Comparison of ENCODE assay signal across 20 cellular contexts in genomic region chr5:80146036-80146435, GRCh38.
DNase-seq lines count a peak whose midpoint lies in the region; ATAC-seq lines count a peak whose summit lies in the region.
"Had no signal": no experiment of that assay in that cellular context is flagged by ENCODE, and none has a peak within 500 bp of the region (broad histone marks: within the 10 kb centered on the region; RNA-seq: fewer than 3 reads in every experiment).

No MANE protein-coding gene starts in this region.

- peak overlapping the region; percentile 49 for H3K27ac ChIP-seq in substantia nigra (ENCODE audit: low read depth, low read length, poor library complexity, severe bottlenecking)
- H3K27ac ChIP-seq: neural progenitor cell, transverse colon had no signal

- H3K4me1 Mint-ChIP-seq in activated naive CD4-positive, alpha-beta T cell treated with anti-CD3 and anti-CD28 coated beads, Interleukin-2, amount 10 ng/mL, durations not matched to agents 7 days and 5 days = peaks cover 71% of the 10 kb centered on the region
- H3K4me1 Mint-ChIP-seq in dendritic cell treated with granulocyte-macrophage colony-stimulating factor and Interleukin-4, amounts not matched to agents 40 ng/mL and 50 ng/mL, for 4 days (ENCODE audit: low read depth) = peaks cover 68% of the 10 kb centered on the region

- peak overlapping the region; percentile 15 for H3K27ac Mint-ChIP-seq in activated naive CD4-positive, alpha-beta T cell treated with anti-CD3 and anti-CD28 coated beads, Interleukin-2, amount 10 ng/mL, durations not matched to agents 7 days and 5 days
- H3K27ac Mint-ChIP-seq in activated naive CD4-positive, alpha-beta T cell treated with anti-CD3 and anti-CD28 coated beads, Interleukin-2, amount 50 U/mL, for 72 hours = peak overlapping the region in 1 of 2 donors; percentile 33
- peak overlapping the region; percentile 89 for H3K27ac Mint-ChIP-seq in dendritic cell treated with granulocyte-macrophage colony-stimulating factor and Interleukin-4, amounts not matched to agents 40 ng/mL and 50 ng/mL, for 4 days
- H3K27ac Mint-ChIP-seq: neural progenitor cell had no signal

- H3K9me3 Mint-ChIP-seq in activated naive CD4-positive, alpha-beta T cell treated with anti-CD3 and anti-CD28 coated beads, Interleukin-2, amount 10 ng/mL, durations not matched to agents 7 days and 5 days = no peaks in the 10 kb centered on the region
- no peaks in the 10 kb centered on the region for H3K9me3 Mint-ChIP-seq in activated naive CD4-positive, alpha-beta T cell treated with anti-CD3 and anti-CD28 coated beads, Interleukin-2, amount 50 U/mL, for 72 hours
- H3K9me3 Mint-ChIP-seq in dendritic cell treated with granulocyte-macrophage colony-stimulating factor and Interleukin-4, amounts not matched to agents 40 ng/mL and 50 ng/mL, for 4 days = no peaks in the 10 kb centered on the region
- H3K9me3 Mint-ChIP-seq: neural progenitor cell had no signal

- no peak for ATAC-seq in activated naive CD4-positive, alpha-beta T cell treated with anti-CD3 and anti-CD28 coated beads, Interleukin-2, amount 50 U/mL, for 72 hours
- ATAC-seq: body of pancreas had no signal

- intact Hi-C loops in dendritic cell treated with granulocyte-macrophage colony-stimulating factor and Interleukin-4, amounts not matched to agents 40 ng/mL and 50 ng/mL, for 4 days (cut with micrococcal nuclease) = loop anchor here (5.0 kb wide), 1 partner anchor 54 kb away; no protein-coding TSS in a partner anchor

- H3K36me3 Mint-ChIP-seq in activated naive CD4-positive, alpha-beta T cell treated with anti-CD3 and anti-CD28 coated beads, Interleukin-2, amount 10 ng/mL, durations not matched to agents 7 days and 5 days = peaks cover 87% of the 10 kb centered on the region
- H3K36me3 Mint-ChIP-seq in activated naive CD4-positive, alpha-beta T cell treated with anti-CD3 and anti-CD28 coated beads, Interleukin-2, amount 50 U/mL, for 72 hours = peaks cover 6 to 33% of the 10 kb centered on the region in 2 donors
- H3K36me3 Mint-ChIP-seq in dendritic cell treated with granulocyte-macrophage colony-stimulating factor and Interleukin-4, amounts not matched to agents 40 ng/mL and 50 ng/mL, for 4 days (ENCODE audit: low read depth) = peaks cover 87% of the 10 kb centered on the region

- DNase-seq in activated naive CD4-positive, alpha-beta T cell treated with anti-CD3 and anti-CD28 coated beads, Interleukin-2, amount 10 ng/mL, durations not matched to agents 7 days and 5 days = no peak
- no peak for DNase-seq in activated naive CD4-positive, alpha-beta T cell treated with anti-CD3 and anti-CD28 coated beads, Interleukin-2, amount 50 U/mL, for 72 hours (ENCODE audit: low spot score in 2 of 2)
- peak; percentile 88 for DNase-seq in NCI-H1694 treated with DMSO at 0.1 percent for 48 hours (lab: John Stamatoyannopoulos, UW)
- DNase-seq in substantia nigra (lab: John Stamatoyannopoulos, UW) = peak in 1 of 49 donors; percentile 27
- DNase-seq in stimulated activated CD4-positive, alpha-beta T cell treated with anti-CD3 and anti-CD28 coated beads, Interleukin-2, amount 100 ng/mL, for 48 hours = no peak
- no peak for DNase-seq in RKO (ENCODE audit: low spot score)
- no peak for DNase-seq in ureter (ENCODE audit: low spot score)
- DNase-seq: ACHN; activated gamma-delta T cell treated with Interleukin-2 at 50 U/mL for 16 hours; foreskin fibroblast; hippocampal formation; mesendoderm; MG63; NCI-H187 treated with DMSO at 0.1 percent for 48 hours; OCI-M1; stimulated activated naive CD4-positive, alpha-beta T cell; transverse colon had no signal

- CTCF ChIA-PET in activated naive CD4-positive, alpha-beta T cell treated with anti-CD3 and anti-CD28 coated beads, Interleukin-2, amount 10 ng/mL, durations not matched to agents 7 days and 5 days (lab: Charles Lee) = no interaction called here

- no peaks in the 10 kb centered on the region for H3K27me3 Mint-ChIP-seq in activated naive CD4-positive, alpha-beta T cell treated with anti-CD3 and anti-CD28 coated beads, Interleukin-2, amount 10 ng/mL, durations not matched to agents 7 days and 5 days
- H3K27me3 Mint-ChIP-seq in dendritic cell treated with granulocyte-macrophage colony-stimulating factor and Interleukin-4, amounts not matched to agents 40 ng/mL and 50 ng/mL, for 4 days = no peaks in the 10 kb centered on the region

- no peak overlapping the region for H3K4me3 Mint-ChIP-seq in activated naive CD4-positive, alpha-beta T cell treated with anti-CD3 and anti-CD28 coated beads, Interleukin-2, amount 10 ng/mL, durations not matched to agents 7 days and 5 days
- H3K4me3 Mint-ChIP-seq in dendritic cell treated with granulocyte-macrophage colony-stimulating factor and Interleukin-4, amounts not matched to agents 40 ng/mL and 50 ng/mL, for 4 days = peak overlapping the region; percentile 51
- H3K4me3 Mint-ChIP-seq: neural progenitor cell had no signal
